In the genomic region with DNA sequence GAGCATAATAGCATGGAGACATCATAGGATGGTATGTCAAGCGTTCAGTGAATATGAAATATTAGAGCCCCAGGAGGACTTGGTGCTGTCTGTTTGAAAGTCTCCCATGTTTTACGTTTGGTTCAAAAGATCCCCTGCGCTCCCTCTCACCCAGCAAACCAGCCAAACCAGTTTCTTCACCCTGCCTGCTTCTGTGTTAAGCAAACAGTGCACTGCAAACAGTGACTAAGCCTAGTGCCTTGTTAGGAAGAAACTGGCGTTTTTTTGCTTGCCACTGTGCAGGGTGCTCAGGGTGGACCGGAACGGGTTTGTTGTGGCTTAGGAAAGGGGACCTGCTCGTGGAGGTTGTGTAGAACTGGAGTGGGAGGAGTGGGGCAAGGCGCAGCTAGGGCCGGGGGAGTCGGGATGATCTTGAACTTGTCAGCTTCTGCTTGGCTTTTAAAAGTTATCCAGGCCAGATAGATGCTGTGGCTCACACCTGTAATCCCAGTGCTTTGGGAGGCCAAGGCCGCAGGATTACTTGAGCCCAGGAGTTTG, we compare ENCODE assay signal across 1 cellular context.
TF ChIP-seq lines count a peak whose summit lies in the region.

No MANE protein-coding gene starts in this region.

TF ChIP-seq in HepG2, 621 proteins besides CTCF, POLR2A, EP300 and RAD21 (continued from another document and continues in another):
- TF ChIP-seq, protein P1, sequence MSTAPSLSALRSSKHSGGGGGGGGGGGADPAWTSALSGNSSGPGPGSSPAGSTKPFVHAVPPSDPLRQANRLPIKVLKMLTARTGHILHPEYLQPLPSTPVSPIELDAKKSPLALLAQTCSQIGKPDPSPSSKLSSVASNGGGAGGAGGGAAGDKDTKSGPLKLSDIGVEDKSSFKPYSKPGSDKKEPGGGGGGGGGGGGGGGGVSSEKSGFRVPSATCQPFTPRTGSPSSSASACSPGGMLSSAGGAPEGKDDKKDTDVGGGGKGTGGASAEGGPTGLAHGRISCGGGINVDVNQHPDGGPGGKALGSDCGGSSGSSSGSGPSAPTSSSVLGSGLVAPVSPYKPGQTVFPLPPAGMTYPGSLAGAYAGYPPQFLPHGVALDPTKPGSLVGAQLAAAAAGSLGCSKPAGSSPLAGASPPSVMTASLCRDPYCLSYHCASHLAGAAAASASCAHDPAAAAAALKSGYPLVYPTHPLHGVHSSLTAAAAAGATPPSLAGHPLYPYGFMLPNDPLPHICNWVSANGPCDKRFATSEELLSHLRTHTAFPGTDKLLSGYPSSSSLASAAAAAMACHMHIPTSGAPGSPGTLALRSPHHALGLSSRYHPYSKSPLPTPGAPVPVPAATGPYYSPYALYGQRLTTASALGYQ (CRISPR knock-in tag; IDR thresholded peaks at IDR 0.05), result peak; percentile 89; the same call in 1 of the 2 replicates
- TF ChIP-seq, protein P2, sequence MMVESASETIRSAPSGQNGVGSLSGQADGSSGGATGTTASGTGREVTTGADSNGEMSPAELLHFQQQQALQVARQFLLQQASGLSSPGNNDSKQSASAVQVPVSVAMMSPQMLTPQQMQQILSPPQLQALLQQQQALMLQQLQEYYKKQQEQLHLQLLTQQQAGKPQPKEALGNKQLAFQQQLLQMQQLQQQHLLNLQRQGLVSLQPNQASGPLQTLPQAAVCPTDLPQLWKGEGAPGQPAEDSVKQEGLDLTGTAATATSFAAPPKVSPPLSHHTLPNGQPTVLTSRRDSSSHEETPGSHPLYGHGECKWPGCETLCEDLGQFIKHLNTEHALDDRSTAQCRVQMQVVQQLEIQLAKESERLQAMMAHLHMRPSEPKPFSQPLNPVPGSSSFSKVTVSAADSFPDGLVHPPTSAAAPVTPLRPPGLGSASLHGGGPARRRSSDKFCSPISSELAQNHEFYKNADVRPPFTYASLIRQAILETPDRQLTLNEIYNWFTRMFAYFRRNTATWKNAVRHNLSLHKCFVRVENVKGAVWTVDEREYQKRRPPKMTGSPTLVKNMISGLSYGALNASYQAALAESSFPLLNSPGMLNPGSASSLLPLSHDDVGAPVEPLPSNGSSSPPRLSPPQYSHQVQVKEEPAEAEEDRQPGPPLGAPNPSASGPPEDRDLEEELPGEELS (CRISPR knock-in tag; IDR thresholded peaks at IDR 0.05), result peak; percentile 96
- TF ChIP-seq EZH2 (conservative IDR thresholded peaks at IDR 0.05; ENCODE audit: low read depth, low read length) (no peak), KDM3A (CRISPR knock-in tag; IDR thresholded peaks at IDR 0.05; ENCODE audit: low read depth) (peak; percentile 89), ZFAT (CRISPR knock-in tag; conservative IDR thresholded peaks at IDR 0.05) (no peak), MED13 (CRISPR knock-in tag; IDR thresholded peaks at IDR 0.05) (no peak), JUNB (CRISPR knock-in tag; IDR thresholded peaks at IDR 0.05; ENCODE audit: borderline replicate concordance) (peak; percentile 97), ZNF543 (CRISPR knock-in tag; IDR thresholded peaks at IDR 0.05) (peak; percentile 62; the same call in 1 of the 2 replicates), ZMAT3 (CRISPR knock-in tag; conservative IDR thresholded peaks at IDR 0.05) (peak; percentile 94), ZNF143 (CRISPR knock-in tag; IDR thresholded peaks at IDR 0.05) (peak; percentile 50; the same call in 1 of the 2 replicates), ARID2 (CRISPR knock-in tag; IDR thresholded peaks at IDR 0.05; ENCODE audit: borderline replicate concordance) (peak; percentile 36; the same call in 1 of the 2 replicates), SIX4 (CRISPR knock-in tag; IDR thresholded peaks at IDR 0.05) (peak; percentile 83; the same call in 1 of the 2 replicates), ZFX (CRISPR knock-in tag; IDR thresholded peaks at IDR 0.05; ENCODE audit: low read depth) (peak; percentile 69), TEAD3 (CRISPR knock-in tag; optimal IDR thresholded peaks at IDR 0.05; ENCODE audit: borderline replicate concordance) (peak; percentile 89), ZNF891 (CRISPR knock-in tag; IDR thresholded peaks at IDR 0.05) (0 out of 2 replicates have a peak, but pooled peaks have one; percentile 35), ELF3 (CRISPR knock-in tag; IDR thresholded peaks at IDR 0.05) (peak; percentile 94), FOXC1 (CRISPR knock-in tag; IDR thresholded peaks at IDR 0.05; ENCODE audit: borderline replicate concordance) (peak; percentile 84), CCDC6 (CRISPR knock-in tag; IDR thresholded peaks at IDR 0.05) (peak; percentile 71; the same call in 1 of the 2 replicates), FOSL1 (CRISPR knock-in tag; IDR thresholded peaks at IDR 0.05; ENCODE audit: borderline replicate concordance) (peak; percentile 93), RFXANK (CRISPR knock-in tag; IDR thresholded peaks at IDR 0.05) (peak; percentile 62; the same call in 1 of the 2 replicates), MEF2D (CRISPR knock-in tag; IDR thresholded peaks at IDR 0.05) (peak; percentile 91), ZNF598 (CRISPR knock-in tag; IDR thresholded peaks at IDR 0.05; ENCODE audit: borderline replicate concordance) (peak; percentile 80; the same call in 1 of the 2 replicates), MXI1 (IDR thresholded peaks at IDR 0.05; ENCODE audit: borderline replicate concordance, low read depth, low read length) (peak; percentile 54; the same call in 1 of the 3 replicates), SP5 (CRISPR knock-in tag; IDR thresholded peaks at IDR 0.05; ENCODE audit: borderline replicate concordance, low read depth) (peak; percentile 80), ZNF337 (CRISPR knock-in tag; IDR thresholded peaks at IDR 0.05; ENCODE audit: borderline replicate concordance, low read depth) (peak; percentile 95), FOXJ3 (CRISPR knock-in tag; IDR thresholded peaks at IDR 0.05; ENCODE audit: borderline replicate concordance) (peak; percentile 87), ZNF776 (CRISPR knock-in tag; IDR thresholded peaks at IDR 0.05) (no peak), ZNF12 (CRISPR knock-in tag; IDR thresholded peaks at IDR 0.05) (peak; percentile 79; the same call in 1 of the 2 replicates), TBX3 (IDR thresholded peaks at IDR 0.05; ENCODE audit: borderline replicate concordance) (peak; percentile 74; the same call in 1 of the 2 replicates), NFE2L2 (IDR thresholded peaks at IDR 0.05; ENCODE audit: low read length) (peak; percentile 74; the same call in 1 of the 2 replicates), SP140L (CRISPR knock-in tag; IDR thresholded peaks at IDR 0.05; ENCODE audit: borderline replicate concordance) (no peak)
- TF ChIP-seq, protein P3, sequence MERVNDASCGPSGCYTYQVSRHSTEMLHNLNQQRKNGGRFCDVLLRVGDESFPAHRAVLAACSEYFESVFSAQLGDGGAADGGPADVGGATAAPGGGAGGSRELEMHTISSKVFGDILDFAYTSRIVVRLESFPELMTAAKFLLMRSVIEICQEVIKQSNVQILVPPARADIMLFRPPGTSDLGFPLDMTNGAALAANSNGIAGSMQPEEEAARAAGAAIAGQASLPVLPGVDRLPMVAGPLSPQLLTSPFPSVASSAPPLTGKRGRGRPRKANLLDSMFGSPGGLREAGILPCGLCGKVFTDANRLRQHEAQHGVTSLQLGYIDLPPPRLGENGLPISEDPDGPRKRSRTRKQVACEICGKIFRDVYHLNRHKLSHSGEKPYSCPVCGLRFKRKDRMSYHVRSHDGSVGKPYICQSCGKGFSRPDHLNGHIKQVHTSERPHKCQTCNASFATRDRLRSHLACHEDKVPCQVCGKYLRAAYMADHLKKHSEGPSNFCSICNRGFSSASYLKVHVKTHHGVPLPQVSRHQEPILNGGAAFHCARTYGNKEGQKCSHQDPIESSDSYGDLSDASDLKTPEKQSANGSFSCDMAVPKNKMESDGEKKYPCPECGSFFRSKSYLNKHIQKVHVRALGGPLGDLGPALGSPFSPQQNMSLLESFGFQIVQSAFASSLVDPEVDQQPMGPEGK (CRISPR knock-in tag; IDR thresholded peaks at IDR 0.05), result peak; percentile 80
- TF ChIP-seq, protein P4, sequence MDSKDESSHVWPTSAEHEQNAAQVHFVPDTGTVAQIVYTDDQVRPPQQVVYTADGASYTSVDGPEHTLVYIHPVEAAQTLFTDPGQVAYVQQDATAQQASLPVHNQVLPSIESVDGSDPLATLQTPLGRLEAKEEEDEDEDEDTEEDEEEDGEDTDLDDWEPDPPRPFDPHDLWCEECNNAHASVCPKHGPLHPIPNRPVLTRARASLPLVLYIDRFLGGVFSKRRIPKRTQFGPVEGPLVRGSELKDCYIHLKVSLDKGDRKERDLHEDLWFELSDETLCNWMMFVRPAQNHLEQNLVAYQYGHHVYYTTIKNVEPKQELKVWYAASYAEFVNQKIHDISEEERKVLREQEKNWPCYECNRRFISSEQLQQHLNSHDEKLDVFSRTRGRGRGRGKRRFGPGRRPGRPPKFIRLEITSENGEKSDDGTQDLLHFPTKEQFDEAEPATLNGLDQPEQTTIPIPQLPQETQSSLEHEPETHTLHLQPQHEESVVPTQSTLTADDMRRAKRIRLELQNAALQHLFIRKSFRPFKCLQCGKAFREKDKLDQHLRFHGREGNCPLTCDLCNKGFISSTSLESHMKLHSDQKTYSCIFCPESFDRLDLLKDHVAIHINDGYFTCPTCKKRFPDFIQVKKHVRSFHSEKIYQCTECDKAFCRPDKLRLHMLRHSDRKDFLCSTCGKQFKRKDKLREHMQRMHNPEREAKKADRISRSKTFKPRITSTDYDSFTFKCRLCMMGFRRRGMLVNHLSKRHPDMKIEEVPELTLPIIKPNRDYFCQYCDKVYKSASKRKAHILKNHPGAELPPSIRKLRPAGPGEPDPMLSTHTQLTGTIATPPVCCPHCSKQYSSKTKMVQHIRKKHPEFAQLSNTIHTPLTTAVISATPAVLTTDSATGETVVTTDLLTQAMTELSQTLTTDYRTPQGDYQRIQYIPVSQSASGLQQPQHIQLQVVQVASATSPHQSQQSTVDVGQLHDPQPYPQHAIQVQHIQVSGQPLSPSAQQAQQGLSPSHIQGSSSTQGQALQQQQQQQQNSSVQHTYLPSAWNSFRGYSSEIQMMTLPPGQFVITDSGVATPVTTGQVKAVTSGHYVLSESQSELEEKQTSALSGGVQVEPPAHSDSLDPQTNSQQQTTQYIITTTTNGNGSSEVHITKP (CRISPR knock-in tag; IDR thresholded peaks at IDR 0.05; ENCODE audit: low read depth), result peak; percentile 77
- TF ChIP-seq, protein P5, sequence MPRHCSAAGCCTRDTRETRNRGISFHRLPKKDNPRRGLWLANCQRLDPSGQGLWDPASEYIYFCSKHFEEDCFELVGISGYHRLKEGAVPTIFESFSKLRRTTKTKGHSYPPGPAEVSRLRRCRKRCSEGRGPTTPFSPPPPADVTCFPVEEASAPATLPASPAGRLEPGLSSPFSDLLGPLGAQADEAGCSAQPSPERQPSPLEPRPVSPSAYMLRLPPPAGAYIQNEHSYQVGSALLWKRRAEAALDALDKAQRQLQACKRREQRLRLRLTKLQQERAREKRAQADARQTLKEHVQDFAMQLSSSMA (CRISPR knock-in tag; IDR thresholded peaks at IDR 0.05), result peak; percentile 93
- TF ChIP-seq, protein P6, sequence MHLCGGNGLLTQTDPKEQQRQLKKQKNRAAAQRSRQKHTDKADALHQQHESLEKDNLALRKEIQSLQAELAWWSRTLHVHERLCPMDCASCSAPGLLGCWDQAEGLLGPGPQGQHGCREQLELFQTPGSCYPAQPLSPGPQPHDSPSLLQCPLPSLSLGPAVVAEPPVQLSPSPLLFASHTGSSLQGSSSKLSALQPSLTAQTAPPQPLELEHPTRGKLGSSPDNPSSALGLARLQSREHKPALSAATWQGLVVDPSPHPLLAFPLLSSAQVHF (CRISPR knock-in tag; IDR thresholded peaks at IDR 0.05), result no peak
- TF ChIP-seq, protein P7, sequence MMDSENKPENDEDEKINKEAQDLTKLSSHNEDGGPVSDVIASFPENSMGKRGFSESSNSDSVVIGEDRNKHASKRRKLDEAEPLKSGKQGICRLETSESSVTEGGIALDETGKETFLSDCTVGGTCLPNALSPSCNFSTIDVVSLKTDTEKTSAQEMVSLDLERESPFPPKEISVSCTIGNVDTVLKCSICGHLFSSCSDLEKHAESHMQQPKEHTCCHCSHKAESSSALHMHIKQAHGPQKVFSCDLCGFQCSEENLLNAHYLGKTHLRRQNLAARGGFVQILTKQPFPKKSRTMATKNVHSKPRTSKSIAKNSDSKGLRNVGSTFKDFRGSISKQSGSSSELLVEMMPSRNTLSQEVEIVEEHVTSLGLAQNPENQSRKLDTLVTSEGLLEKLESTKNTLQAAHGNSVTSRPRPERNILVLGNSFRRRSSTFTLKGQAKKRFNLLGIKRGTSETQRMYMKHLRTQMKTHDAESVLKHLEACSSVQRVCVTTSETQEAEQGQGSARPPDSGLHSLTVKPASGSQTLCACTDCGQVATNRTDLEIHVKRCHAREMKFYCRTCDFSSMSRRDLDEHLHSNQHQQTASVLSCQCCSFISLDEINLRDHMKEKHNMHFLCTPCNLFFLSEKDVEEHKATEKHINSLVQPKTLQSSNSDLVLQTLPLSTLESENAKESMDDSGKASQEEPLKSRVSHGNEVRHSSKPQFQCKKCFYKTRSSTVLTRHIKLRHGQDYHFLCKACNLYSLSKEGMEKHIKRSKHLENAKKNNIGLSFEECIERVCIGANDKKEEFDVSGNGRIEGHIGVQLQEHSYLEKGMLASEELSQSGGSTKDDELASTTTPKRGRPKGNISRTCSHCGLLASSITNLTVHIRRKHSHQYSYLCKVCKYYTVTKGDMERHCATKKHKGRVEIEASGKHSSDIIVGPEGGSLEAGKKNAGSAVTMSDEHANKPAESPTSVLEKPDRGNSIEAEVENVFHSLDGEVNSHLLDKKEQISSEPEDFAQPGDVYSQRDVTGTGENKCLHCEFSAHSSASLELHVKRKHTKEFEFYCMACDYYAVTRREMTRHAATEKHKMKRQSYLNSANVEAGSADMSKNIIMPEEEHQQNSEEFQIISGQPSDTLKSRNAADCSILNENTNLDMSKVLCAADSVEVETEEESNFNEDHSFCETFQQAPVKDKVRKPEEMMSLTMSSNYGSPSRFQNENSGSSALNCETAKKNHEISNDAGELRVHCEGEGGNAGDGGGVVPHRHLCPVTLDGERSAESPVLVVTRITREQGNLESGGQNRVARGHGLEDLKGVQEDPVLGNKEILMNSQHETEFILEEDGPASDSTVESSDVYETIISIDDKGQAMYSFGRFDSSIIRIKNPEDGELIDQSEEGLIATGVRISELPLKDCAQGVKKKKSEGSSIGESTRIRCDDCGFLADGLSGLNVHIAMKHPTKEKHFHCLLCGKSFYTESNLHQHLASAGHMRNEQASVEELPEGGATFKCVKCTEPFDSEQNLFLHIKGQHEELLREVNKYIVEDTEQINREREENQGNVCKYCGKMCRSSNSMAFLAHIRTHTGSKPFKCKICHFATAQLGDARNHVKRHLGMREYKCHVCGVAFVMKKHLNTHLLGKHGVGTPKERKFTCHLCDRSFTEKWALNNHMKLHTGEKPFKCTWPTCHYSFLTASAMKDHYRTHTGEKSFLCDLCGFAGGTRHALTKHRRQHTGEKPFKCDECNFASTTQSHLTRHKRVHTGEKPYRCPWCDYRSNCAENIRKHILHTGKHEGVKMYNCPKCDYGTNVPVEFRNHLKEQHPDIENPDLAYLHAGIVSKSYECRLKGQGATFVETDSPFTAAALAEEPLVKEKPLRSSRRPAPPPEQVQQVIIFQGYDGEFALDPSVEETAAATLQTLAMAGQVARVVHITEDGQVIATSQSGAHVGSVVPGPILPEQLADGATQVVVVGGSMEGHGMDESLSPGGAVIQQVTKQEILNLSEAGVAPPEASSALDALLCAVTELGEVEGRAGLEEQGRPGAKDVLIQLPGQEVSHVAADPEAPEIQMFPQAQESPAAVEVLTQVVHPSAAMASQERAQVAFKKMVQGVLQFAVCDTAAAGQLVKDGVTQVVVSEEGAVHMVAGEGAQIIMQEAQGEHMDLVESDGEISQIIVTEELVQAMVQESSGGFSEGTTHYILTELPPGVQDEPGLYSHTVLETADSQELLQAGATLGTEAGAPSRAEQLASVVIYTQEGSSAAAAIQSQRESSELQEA (CRISPR knock-in tag; IDR thresholded peaks at IDR 0.05; ENCODE audit: not compliant biosample characterization), result no peak
